In genomic region chr1:35598895-35599294, GRCh38 we compare ENCODE assay signal across 18 cellular contexts. TPM values are rescaled to one million over a fixed set of nuclear protein-coding genes. Genes with fewer than 3 reads are reported as not detected.
A peak's percentile ranks its signal among the peaks of the same experiment; 100 is the strongest.
DNase-seq lines count a peak whose midpoint lies in the region; ATAC-seq and TF ChIP-seq lines count a peak whose summit lies in the region.
"Had no signal": no experiment of that assay in that cellular context is flagged by ENCODE, and none has a peak within 500 bp of the region (broad histone marks: within the 10 kb centered on the region; RNA-seq: fewer than 3 reads in every experiment).

No MANE protein-coding gene starts in this region.

- H3K4me1 ChIP-seq in right atrium auricular region (no peaks in the 10 kb centered on the region), SJCRH30 (peaks cover 41% of the 10 kb centered on the region)

- ATAC-seq in left ventricle myocardium superior (no peak), esophagus mucosa (no peak)
- ATAC-seq: HepG2, PC-3 had no signal

- DNase-seq in right atrium auricular region (ENCODE audit: low spot score), result peak; percentile 32
- no peak for DNase-seq in left ventricle myocardium superior
- peak; percentile 93 to 98 for DNase-seq in SJCRH30
- peak; percentile 68 for DNase-seq in islet precursor cell
- no peak for DNase-seq in NOMO-1 treated with dmso at 0.1 percent for 144 hours (lab: John Stamatoyannopoulos, UW; ENCODE audit: unreplicated experiment)
- no peak for DNase-seq in activated effector memory CD4-positive, alpha-beta T cell treated with anti-CD3 and anti-CD28 coated beads, Interleukin-2, amount 50 U/mL, for 16 hours
- DNase-seq: ACHN, NCI-H1694, NCI-H2081 treated with DMSO at 0.1 percent for 48 hours, NCI-H82, PC-3, SIG-M5, SW 1271 had no signal

- H3K27me3 ChIP-seq in right atrium auricular region (no peaks in the 10 kb centered on the region), SJCRH30 (no peaks in the 10 kb centered on the region)

- no peak overlapping the region for H3K27ac ChIP-seq in right atrium auricular region
- peak overlapping the region; percentile 93 for H3K27ac ChIP-seq in SJCRH30
- H3K27ac ChIP-seq: C4-2B, KMS-11, RWPE1 had no signal

- no peaks in the 10 kb centered on the region for H3K9me3 ChIP-seq in right atrium auricular region
- no peaks in the 10 kb centered on the region for H3K9me3 ChIP-seq in SJCRH30 (replicated peaks)

- H3K36me3 ChIP-seq in right atrium auricular region, result peaks cover 38% of the 10 kb centered on the region
- H3K36me3 ChIP-seq in SJCRH30, result peaks cover 52% of the 10 kb centered on the region

- no peak overlapping the region for H3K4me3 ChIP-seq in right atrium auricular region
- H3K4me3 ChIP-seq in SJCRH30, result no peak overlapping the region

- TF ChIP-seq CTCF in right atrium auricular region (IDR thresholded peaks at IDR 0.05), result no peak

- intact Hi-C loops in left ventricle myocardium superior (cut with micrococcal nuclease), result no loop called here

RNA-seq across cellular contexts. Expression of gene TFAP2E, which starts 25.8 kb away (rescaled TPM):
- not detected for total RNA-seq in right atrium auricular region
- total RNA-seq in left ventricle myocardium superior, result 0.37 TPM
- total RNA-seq in SJCRH30 (2014; rRNA removed; shearing (Covaris generic)), result 9.8 and 10.9 TPM in 2 replicates
- total RNA-seq in esophagus mucosa, result 1.1 TPM

RNA-seq across cellular contexts. Expression of gene NCDN, which starts 41.3 kb away (rescaled TPM):
- 10 to 100 TPM; 30.6 to 33.7 TPM for total RNA-seq in right atrium auricular region
- 24.5 TPM for total RNA-seq in left ventricle myocardium superior
- total RNA-seq in SJCRH30 (2014; rRNA removed; shearing (Covaris generic)), result 21.2 and 21.7 TPM in 2 replicates
- total RNA-seq in esophagus mucosa, result 10.6 TPM

RNA-seq across cellular contexts. Expression of gene KIAA0319L, which starts 41.7 kb away (rescaled TPM):
- total RNA-seq in right atrium auricular region (10 to 100 TPM; 62.5 to 95.0 TPM), left ventricle myocardium superior (77.9 TPM), esophagus mucosa (28.2 TPM)
- 25.4 and 29.9 TPM in 2 replicates for total RNA-seq in SJCRH30 (2014; rRNA removed; shearing (Covaris generic))

RNA-seq across cellular contexts. Expression of gene PSMB2, which starts 42.4 kb away (rescaled TPM):
- total RNA-seq in right atrium auricular region (10 to 100 TPM; 30.4 to 31.7 TPM), left ventricle myocardium superior (37.7 TPM), esophagus mucosa (54.6 TPM)
- 139 and 150 TPM in 2 replicates for total RNA-seq in SJCRH30 (2014; rRNA removed; shearing (Covaris generic))

Comparison
In these comparisons a context has a peak if more than half of its experiments do, and no peak if none do; other contexts are left out.
1. DNase-seq: peak in right atrium auricular region (single experiment), SJCRH30 (2 of 2) and islet precursor cell (single experiment); none in left ventricle myocardium superior (single experiment), NOMO-1 treated with dmso at 0.1 percent for 144 hours (single experiment) and activated effector memory CD4-positive, alpha-beta T cell treated with anti-CD3 and anti-CD28 coated beads, Interleukin-2, amount 50 U/mL, for 16 hours (single experiment).